ENCODE assay signal across 8 cellular contexts in genomic region chr19:48510421-48511268, GRCh38. TPM values are rescaled to one million over a fixed set of nuclear protein-coding genes. Genes with fewer than 3 reads are reported as not detected.
A peak's percentile ranks its signal among the peaks of the same experiment; 100 is the strongest.
DNase-seq lines count a peak whose midpoint lies in the region; ATAC-seq and TF ChIP-seq lines count a peak whose summit lies in the region.

No MANE protein-coding gene starts in this region.

- DNase-seq in Daoy (ENCODE audit: low read depth) (peak; percentile 72), NAMALWA (ENCODE audit: low spot score) (peak; percentile 81), WERI-Rb-1 (peak; percentile 71), mammary epithelial cell (no peak), immature natural killer cell (peak; percentile 57 to 60 (median 60))
- peak in 2 of 3 donors; percentile 67 to 82 for DNase-seq in stimulated activated CD4-positive, alpha-beta T cell treated with anti-CD3 and anti-CD28 coated beads, Interleukin-12 subunit alpha, Interleukin-12 subunit beta, amount 100 ng/mL, for 48 hours (ENCODE audit: low read depth in 2 of 3, low spot score in 1 of 3)

- H3K27ac ChIP-seq in WERI-Rb-1, result no peak overlapping the region
- no peak overlapping the region for H3K27ac ChIP-seq in mammary epithelial cell (ENCODE audit: insufficient read depth, low read depth, low read length)

- H3K27ac Mint-ChIP-seq in immature natural killer cell, result no peak overlapping the region

- TF ChIP-seq CTCF in WERI-Rb-1 (IDR thresholded peaks at IDR 0.05; ENCODE audit: low read depth, low read length) (no peak), mammary epithelial cell (conservative IDR thresholded peaks at IDR 0.05 in 1 of 2, IDR thresholded peaks at IDR 0.05 in 1 of 2; ENCODE audit: extremely low read depth in 1 of 2, insufficient read depth in 1 of 2, low read depth in 1 of 2, low read length in 2 of 2) (no peak)

- 25% methylated on average over 5 of the region's 24 CpGs for WGBS in mammary epithelial cell (ENCODE audit: low coverage, missing lambda C conversion rate)

- peak overlapping the region; percentile 85 for H2AFZ ChIP-seq in mammary epithelial cell (ENCODE audit: low read depth, low read length)

- intact Hi-C loops in mammary epithelial cell (cut with micrococcal nuclease), result no loop called here

- in situ Hi-C loops in mammary epithelial cell (cut with MboI; ENCODE audit: low sequenced_read_pairs in 2 of 2), result loop anchor here in 1 of 2 donors (10.0 kb wide), 1 partner anchor 54 kb away; no protein-coding TSS in a partner anchor

- H3K36me3 Mint-ChIP-seq in immature natural killer cell, result no peaks in the 10 kb centered on the region

- peak overlapping the region; percentile 33 to 64 (median 59) for H3K4me3 Mint-ChIP-seq in immature natural killer cell

- H3K27me3 Mint-ChIP-seq in immature natural killer cell (ENCODE audit: low read depth in 3 of 3), result peaks cover 0 to 8% (median 7%) of the 10 kb centered on the region in 3 donors

- no peaks in the 10 kb centered on the region for H4K20me1 ChIP-seq in mammary epithelial cell (ENCODE audit: insufficient read depth, low read length)

- peak overlapping the region; percentile 50 for H3K4me2 ChIP-seq in mammary epithelial cell (ENCODE audit: insufficient read depth, low read depth, low read length)

- no peaks in the 10 kb centered on the region for H3K9me3 Mint-ChIP-seq in immature natural killer cell

- H3K27me3 ChIP-seq in WERI-Rb-1 (ENCODE audit: insufficient read depth, low read depth, severe bottlenecking) (no peaks in the 10 kb centered on the region), mammary epithelial cell (ENCODE audit: insufficient read depth, low read length) (no peaks in the 10 kb centered on the region)

- ATAC-seq in GM18498 (IDR thresholded peaks at IDR 0.05; ENCODE audit: unreplicated experiment) (no peak), HG02884 (IDR thresholded peaks at IDR 0.05; ENCODE audit: unreplicated experiment) (no peak)

- BruUV-seq in mammary epithelial cell (replicated peaks; lab: Mats Ljungman, UMichigan), result no TSS peak

- H3K9ac ChIP-seq in mammary epithelial cell (ENCODE audit: insufficient read depth, low read length), result no peak overlapping the region

- peaks cover 14% of the 10 kb centered on the region in 2 donors for H3K4me1 Mint-ChIP-seq in immature natural killer cell

- peaks cover 5% of the 10 kb centered on the region for H3K4me1 ChIP-seq in mammary epithelial cell (ENCODE audit: insufficient read depth, low read length)

- CTCF ChIA-PET in mammary epithelial cell (lab: Charles Lee; ENCODE audit: low non-redundant PET), result no interaction called here

- H3K36me3 ChIP-seq in WERI-Rb-1 (no peaks in the 10 kb centered on the region), mammary epithelial cell (ENCODE audit: insufficient read depth, low read length) (no peaks in the 10 kb centered on the region)

- H3K9me3 ChIP-seq in WERI-Rb-1 (ENCODE audit: severe bottlenecking), result no peaks in the 10 kb centered on the region
- no peaks in the 10 kb centered on the region for H3K9me3 ChIP-seq in mammary epithelial cell (replicated peaks; ENCODE audit: insufficient read depth, low read length)

- dilution Hi-C loops in mammary epithelial cell (cut with HindIII; ENCODE audit: low sequenced_read_pairs), result loop anchor here (5.0 kb wide), 3 partner anchors 68 to 107 kb away; partner anchors contain the start of genes FAM83E, RPL18 and SPHK2

- H3K79me2 ChIP-seq in mammary epithelial cell (ENCODE audit: insufficient read depth, low read length), result no peaks in the 10 kb centered on the region

- H3K4me3 ChIP-seq in WERI-Rb-1 (ENCODE audit: low read depth, low read length) (peak overlapping the region; percentile 46), mammary epithelial cell (replicated peaks in 1 of 3; ENCODE audit: insufficient read depth in 1 of 3, low read depth in 2 of 3, low read length in 3 of 3) (no peak overlapping the region)

RNA-seq across cellular contexts. Expression of gene LMTK3, which starts 1.0 kb away (rescaled TPM):
- total RNA-seq in Daoy (2014; rRNA removed; shearing (Covaris generic)), result under 0.01 TPM in 1 of 2 replicates, not detected in the other
- 1 to 10 TPM; 1.5 to 5.8 TPM for total RNA-seq in mammary epithelial cell
- polyA plus RNA-seq in mammary epithelial cell (0.46 TPM), immature natural killer cell (not detected)
- polyA minus RNA-seq in mammary epithelial cell, result 0.31 TPM

RNA-seq across cellular contexts. Expression of gene SULT2B1, which starts 41.3 kb away (rescaled TPM):
- total RNA-seq in Daoy (2014; rRNA removed; shearing (Covaris generic)), result not detected in 2 replicates
- 1 to 10 TPM in 1 of 2 donors, not detected in 1; 1.8 TPM for total RNA-seq in mammary epithelial cell
- 2.0 TPM for polyA plus RNA-seq in mammary epithelial cell
- polyA minus RNA-seq in mammary epithelial cell, result not detected
- polyA plus RNA-seq in immature natural killer cell, result not detected

RNA-seq across cellular contexts. Expression of gene CYTH2, which starts 41.5 kb away (rescaled TPM):
- total RNA-seq in Daoy (2014; rRNA removed; shearing (Covaris generic)), result 43.3 and 93.8 TPM in 2 replicates
- total RNA-seq in mammary epithelial cell, result 10 to 100 TPM; 36.3 to 72.1 TPM
- 31.8 TPM for polyA plus RNA-seq in mammary epithelial cell
- polyA minus RNA-seq in mammary epithelial cell, result 48.4 TPM
- 10 to 100 TPM; 14.4 to 37.6 (median 29.6) TPM for polyA plus RNA-seq in immature natural killer cell

RNA-seq across cellular contexts. Expression of gene KCNJ14, which starts 55.3 kb away (rescaled TPM):
- 1.8 and 3.8 TPM in 2 replicates for total RNA-seq in Daoy (2014; rRNA removed; shearing (Covaris generic))
- total RNA-seq in mammary epithelial cell, result 1 to 10 TPM in 1 of 2 donors, under 1 TPM in 1; 0.50 to 2.0 TPM
- 0.45 TPM for polyA plus RNA-seq in mammary epithelial cell
- 2.7 TPM for polyA minus RNA-seq in mammary epithelial cell
- polyA plus RNA-seq in immature natural killer cell, result under 1 TPM in 2 of 3 donors, not detected in 1; 0.06 to 0.07 TPM
